8 cellular contexts compared by ENCODE assay signal in the genomic region with DNA sequence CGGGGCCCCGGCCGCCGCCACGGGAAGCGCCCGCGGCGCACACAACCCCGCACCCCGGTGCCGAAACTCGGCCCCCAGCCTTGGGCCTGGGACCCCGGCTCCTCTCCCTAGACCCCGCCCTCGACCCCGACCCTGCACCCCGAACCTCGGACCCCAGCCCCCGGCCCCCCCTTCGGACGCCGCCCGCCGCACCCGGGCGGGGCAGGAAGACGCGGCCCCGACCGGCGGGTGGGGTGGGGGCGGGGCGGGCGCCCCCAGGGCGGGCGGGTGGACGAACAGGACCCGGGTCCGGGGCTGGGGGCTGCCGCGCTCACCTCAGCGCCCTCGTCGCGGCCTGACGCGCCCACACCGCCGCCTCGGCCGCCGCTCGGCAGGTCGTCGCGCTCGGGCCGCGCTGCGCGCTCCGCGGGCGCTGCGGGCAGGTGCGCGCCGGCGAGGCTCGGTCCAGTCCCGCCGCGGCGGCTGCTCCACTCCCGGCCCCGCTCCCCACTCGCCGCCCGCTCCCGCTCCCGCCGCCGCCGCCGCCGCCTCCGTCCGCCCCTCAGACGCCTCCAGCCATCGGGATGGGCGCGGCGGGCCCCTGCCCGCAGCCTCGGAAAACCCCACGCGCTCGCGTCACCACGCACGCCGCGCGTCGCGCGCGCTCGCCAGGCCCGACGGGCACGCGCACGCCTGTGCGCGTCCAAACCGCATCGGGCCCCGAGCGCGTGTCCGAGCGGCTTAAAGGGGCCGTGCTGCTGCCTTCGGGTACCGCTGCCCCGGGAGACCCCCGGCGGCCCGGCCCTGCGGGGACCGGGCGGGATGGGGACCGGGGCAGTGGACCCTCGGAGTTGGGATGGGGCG. TPM values are rescaled to one million over a fixed set of nuclear protein-coding genes. Genes with fewer than 3 reads are reported as not detected.
DNase-seq lines count a peak whose midpoint lies in the region; ATAC-seq and TF ChIP-seq lines count a peak whose summit lies in the region.

A gene (minus strand): TSS at position 582 of the 843 bp plus-strand sequence. CDS start 65,634 bp downstream, outside the sequence.

- ATAC-seq in GM21717 (IDR thresholded peaks at IDR 0.05; ENCODE audit: unreplicated experiment), result peak; percentile 58
- peak; percentile 73 for ATAC-seq in stimulated activated naive CD8-positive, alpha-beta T cell treated with anti-CD3 and anti-CD28 coated beads, Interleukin-15, Interleukin-2, amounts not matched to agents 100 U/mL and 50 U/mL, for 24 hours

- H2AFZ ChIP-seq in KMS-11 (ENCODE audit: low read depth), result peak within 1 kb of the TSS; percentile 47; the same call in 1 of the 2 replicates

- no peaks in the 10 kb centered on the region for H3K36me3 ChIP-seq in KMS-11 (ENCODE audit: insufficient read depth)

- peaks cover 54% of the 10 kb centered on the region for H3K79me2 ChIP-seq in KMS-11 (ENCODE audit: insufficient read depth, low read depth)

- peak within 1 kb of the TSS; percentile 88 for H3K4me2 ChIP-seq in KMS-11

- DNase-seq in DMS79 (lab: John Stamatoyannopoulos, UW) (peak; percentile 57), fibroblast of the aortic adventitia (ENCODE audit: low read depth) (peak; percentile 80), nephron progenitor cell (peak; percentile 80)
- peak; percentile 85 for DNase-seq in activated effector memory CD4-positive, alpha-beta T cell treated with Interleukin-2 at 50 U/mL for 16 hours
- DNase-seq in stimulated activated naive CD8-positive, alpha-beta T cell treated with anti-CD3 and anti-CD28 coated beads, Interleukin-15, Interleukin-2, amounts not matched to agents 100 U/mL and 50 U/mL, for 24 hours, result peak; percentile 90

- H3K27ac Mint-ChIP-seq in nephron progenitor cell, result peak within 1 kb of the TSS; percentile 37

- TF ChIP-seq CTCF in KMS-11 (conservative IDR thresholded peaks at IDR 0.05; ENCODE audit: low read depth, low read length) (no peak), fibroblast of the aortic adventitia (IDR thresholded peaks at IDR 0.05; ENCODE audit: insufficient read depth, low read length) (no peak), nephron progenitor cell (IDR thresholded peaks at IDR 0.05) (no peak)

- peak; percentile 71 for TF ChIP-seq POLR2A in Raji (IDR thresholded peaks at IDR 0.05; ENCODE audit: insufficient read depth, low read depth, low read length)

- H3K36me3 Mint-ChIP-seq in nephron progenitor cell (ENCODE audit: low read depth), result peaks cover 33% of the 10 kb centered on the region

- peak within 1 kb of the TSS; percentile 87 for H3K4me3 Mint-ChIP-seq in nephron progenitor cell

- no peaks in the 10 kb centered on the region for H3K27me3 Mint-ChIP-seq in nephron progenitor cell (ENCODE audit: low read depth, poor library complexity)

- peaks cover 74% of the 10 kb centered on the region for H3K4me1 ChIP-seq in KMS-11 (ENCODE audit: low read depth, poor library complexity, severe bottlenecking)

- H4K20me1 ChIP-seq in KMS-11 (ENCODE audit: insufficient read depth), result peaks cover 38% of the 10 kb centered on the region

- H3K4me3 ChIP-seq in KMS-11 (IDR thresholded peaks at IDR 0.05; ENCODE audit: insufficient read depth, low read depth, low read length), result peak within 1 kb of the TSS; percentile 71
- H3K4me3 ChIP-seq in fibroblast of the aortic adventitia (ENCODE audit: low read depth, low read length), result peak within 1 kb of the TSS; percentile 83

- H3K9ac ChIP-seq in KMS-11, result peak within 1 kb of the TSS; percentile 92

- peak within 1 kb of the TSS; percentile 91 for H3K27ac ChIP-seq in KMS-11

- H3K4me1 Mint-ChIP-seq in nephron progenitor cell, result peaks cover 56% of the 10 kb centered on the region

- H3K27me3 ChIP-seq in KMS-11 (ENCODE audit: insufficient read depth, low read depth), result no peaks in the 10 kb centered on the region

- peaks cover 22% of the 10 kb centered on the region for H3K9me3 Mint-ChIP-seq in nephron progenitor cell

RNA-seq across cellular contexts. Expression of the gene that starts here (rescaled TPM):
- 71.6 and 108 TPM in 2 replicates for total RNA-seq in fibroblast of the aortic adventitia (ENCODE audit: low replicate concordance)

Comparison
In these comparisons a context has a peak if more than half of its experiments do, and no peak if none do; other contexts are left out.
1. Peak in every context shown above with its lines: DNase-seq, ATAC-seq, H3K4me3 ChIP-seq and H3K27ac ChIP-seq.